1 cellular context compared by ENCODE assay signal in the genomic region with DNA sequence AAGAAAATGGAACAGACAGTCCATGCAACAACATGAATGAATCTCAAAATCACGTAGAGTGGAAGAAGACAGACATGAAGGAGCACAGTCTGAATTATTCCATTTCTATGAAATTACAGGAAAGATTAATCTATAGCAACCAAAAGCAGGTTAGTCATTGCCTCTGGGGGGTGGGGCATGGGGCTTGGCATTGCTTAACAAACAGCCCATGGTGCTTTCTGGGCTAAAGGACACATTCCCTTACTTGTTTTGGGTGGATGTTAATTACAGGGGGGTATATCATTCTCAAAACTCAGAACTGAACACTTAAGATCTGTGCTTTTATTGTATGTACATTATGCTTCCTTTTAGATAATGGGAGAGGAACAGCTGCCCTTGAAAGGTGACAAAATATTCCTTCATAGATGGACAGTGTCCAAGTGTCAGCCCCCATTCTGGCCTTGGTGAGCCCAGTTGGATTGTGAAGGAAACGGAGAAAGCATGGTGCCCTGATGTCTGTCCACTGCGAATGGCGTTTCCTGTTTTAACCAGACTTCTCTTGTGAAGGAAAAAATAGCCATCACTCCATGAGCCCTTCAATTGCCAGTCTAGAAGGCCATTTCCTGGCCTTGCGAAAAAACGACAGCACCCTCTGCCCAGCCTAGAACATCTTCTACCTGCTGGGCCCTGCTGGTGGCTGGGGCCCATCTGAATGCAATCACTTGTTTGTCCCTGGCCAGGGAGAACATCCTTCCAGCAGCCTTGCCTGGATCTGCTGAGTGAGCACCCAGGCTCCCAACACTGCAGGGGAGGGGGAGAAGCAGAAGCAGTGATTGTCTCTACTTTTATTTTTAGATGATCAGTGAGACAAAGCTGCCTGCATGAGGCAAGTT.
TF ChIP-seq lines count a peak whose summit lies in the region.

No MANE protein-coding gene starts in this region.

TF ChIP-seq in GM23338, 12 proteins besides CTCF, POLR2A, EP300 and RAD21 (continued from another document):
- no peak for TF ChIP-seq ZNF462 (CRISPR knock-in tag; IDR thresholded peaks at IDR 0.05)
- TF ChIP-seq EZH2phosphoT487 (IDR thresholded peaks at IDR 0.05; ENCODE audit: unreplicated experiment), result no peak
- no peak for TF ChIP-seq ZNF331 (CRISPR knock-in tag; IDR thresholded peaks at IDR 0.05; ENCODE audit: low read depth)
- no peak for TF ChIP-seq ZNF114 (CRISPR knock-in tag; IDR thresholded peaks at IDR 0.05)
- TF ChIP-seq, protein P1, sequence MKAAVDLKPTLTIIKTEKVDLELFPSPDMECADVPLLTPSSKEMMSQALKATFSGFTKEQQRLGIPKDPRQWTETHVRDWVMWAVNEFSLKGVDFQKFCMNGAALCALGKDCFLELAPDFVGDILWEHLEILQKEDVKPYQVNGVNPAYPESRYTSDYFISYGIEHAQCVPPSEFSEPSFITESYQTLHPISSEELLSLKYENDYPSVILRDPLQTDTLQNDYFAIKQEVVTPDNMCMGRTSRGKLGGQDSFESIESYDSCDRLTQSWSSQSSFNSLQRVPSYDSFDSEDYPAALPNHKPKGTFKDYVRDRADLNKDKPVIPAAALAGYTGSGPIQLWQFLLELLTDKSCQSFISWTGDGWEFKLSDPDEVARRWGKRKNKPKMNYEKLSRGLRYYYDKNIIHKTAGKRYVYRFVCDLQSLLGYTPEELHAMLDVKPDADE (IDR thresholded peaks at IDR 0.05), result no peak
